1 cellular context compared by ENCODE assay signal in the genomic region with DNA sequence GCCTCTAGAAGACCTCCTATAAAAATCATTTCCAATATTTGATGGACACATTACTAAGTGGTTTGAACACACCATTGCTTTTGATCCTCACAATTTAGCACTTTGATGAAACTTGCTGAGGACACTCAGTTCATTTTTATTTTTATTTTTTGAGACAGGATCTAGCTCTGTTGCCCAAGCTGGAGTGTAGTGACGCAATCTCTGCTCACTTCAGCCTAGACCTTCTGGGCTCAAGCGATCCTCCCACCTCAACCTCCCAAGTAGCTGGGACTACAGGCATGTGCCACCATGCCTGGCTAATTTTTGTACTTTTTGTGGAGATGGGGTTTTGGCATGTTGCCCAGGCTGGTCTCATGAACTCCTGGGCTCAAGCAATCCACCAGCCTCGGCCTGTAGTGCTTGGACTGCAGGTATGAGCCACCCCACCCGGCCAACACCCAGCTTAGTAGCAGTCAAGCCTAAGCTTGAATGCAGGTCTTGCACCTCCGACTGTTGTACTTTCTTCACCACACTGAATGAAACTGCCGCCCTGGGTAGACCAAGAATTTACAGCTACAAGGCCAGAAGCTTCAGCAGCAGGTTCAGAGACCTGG.
TF ChIP-seq lines count a peak whose summit lies in the region.

No MANE protein-coding gene starts in this region.

TF ChIP-seq in IMR-90, 13 proteins besides CTCF, POLR2A, EP300 and RAD21:
- no peak for TF ChIP-seq FOS (IDR thresholded peaks at IDR 0.05; ENCODE audit: low read depth, low read length)
- TF ChIP-seq CHD1 (IDR thresholded peaks at IDR 0.05; ENCODE audit: low read depth, low read length), result no peak
- TF ChIP-seq CEBPB (IDR thresholded peaks at IDR 0.05; ENCODE audit: low read depth, low read length), result peak; percentile 65
- TF ChIP-seq, protein P1, sequence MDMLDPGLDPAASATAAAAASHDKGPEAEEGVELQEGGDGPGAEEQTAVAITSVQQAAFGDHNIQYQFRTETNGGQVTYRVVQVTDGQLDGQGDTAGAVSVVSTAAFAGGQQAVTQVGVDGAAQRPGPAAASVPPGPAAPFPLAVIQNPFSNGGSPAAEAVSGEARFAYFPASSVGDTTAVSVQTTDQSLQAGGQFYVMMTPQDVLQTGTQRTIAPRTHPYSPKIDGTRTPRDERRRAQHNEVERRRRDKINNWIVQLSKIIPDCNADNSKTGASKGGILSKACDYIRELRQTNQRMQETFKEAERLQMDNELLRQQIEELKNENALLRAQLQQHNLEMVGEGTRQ (IDR thresholded peaks at IDR 0.05; ENCODE audit: low read depth, low read length), result no peak
- TF ChIP-seq RCOR1 (IDR thresholded peaks at IDR 0.05; ENCODE audit: insufficient replicate concordance, low read length), result no peak
- no peak for TF ChIP-seq MAFK (IDR thresholded peaks at IDR 0.05; ENCODE audit: low read depth, low read length)
TF ChIP-seq in IMR-90: peak in this region for 1.
